ENCODE assay signal across 18 cellular contexts in the genomic region with DNA sequence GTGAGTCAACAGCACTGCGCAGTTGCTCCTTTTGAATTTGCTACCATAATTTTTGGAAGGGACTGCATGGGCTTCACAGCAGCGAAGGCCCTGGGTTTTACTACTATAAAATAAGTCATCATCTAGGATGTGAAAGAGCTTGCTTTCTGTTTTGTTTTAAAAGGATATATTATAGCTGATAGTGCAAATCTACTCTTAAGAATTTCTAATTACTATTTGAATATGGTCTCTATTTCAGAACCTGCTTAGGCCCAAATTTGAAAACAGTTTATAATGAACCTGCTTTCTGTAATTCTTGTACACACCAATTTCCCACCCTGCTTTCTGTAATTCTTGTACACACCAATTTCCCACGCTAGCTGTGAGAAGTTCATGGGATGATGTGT.
A peak's percentile ranks its signal among the peaks of the same experiment; 100 is the strongest.
DNase-seq lines count a peak whose midpoint lies in the region; ATAC-seq and TF ChIP-seq lines count a peak whose summit lies in the region.
"Had no signal": no experiment of that assay in that cellular context is flagged by ENCODE, and none has a peak within 500 bp of the region (broad histone marks: within the 10 kb centered on the region; RNA-seq: fewer than 3 reads in every experiment).

No MANE protein-coding gene starts in this region.

- H3K9ac ChIP-seq in colonic mucosa (ENCODE audit: low read depth in 2 of 2, low read length in 2 of 2): peak overlapping the region in 1 of 2 donors; percentile 3
- H3K9ac ChIP-seq: KMS-11 had no signal

- no peak overlapping the region for H2AFZ ChIP-seq in osteoblast (ENCODE audit: low read length)

- ATAC-seq in Panc1 (no peak), HG02938 (IDR thresholded peaks at IDR 0.05; ENCODE audit: unreplicated experiment) (no peak), HG03457 (IDR thresholded peaks at IDR 0.05; ENCODE audit: unreplicated experiment) (no peak), left ventricle myocardium superior (no peak)
- ATAC-seq: activated T-helper 17 cell treated with anti-CD3 and anti-CD28 coated beads, Interleukin-2, amount 50 U/mL, for 72 hours; naive thymus-derived CD8-positive, alpha-beta T cell had no signal

- DNase-seq in Panc1 (ENCODE audit: low read depth, low spot score): no peak
- no peak for DNase-seq in colonic mucosa
- DNase-seq in osteoblast (ENCODE audit: insufficient read length, low spot score, missing footprints): peak; percentile 14
- no peak for DNase-seq in MG63
- DNase-seq in left ventricle myocardium superior: no peak
- DNase-seq: activated CD8-positive, alpha-beta memory T cell treated with anti-CD3 and anti-CD28 coated beads for 24 hours; amygdala; CD4-positive, alpha-beta T cell; cortex of kidney; left colon; naive thymus-derived CD8-positive, alpha-beta T cell; NCI-H1436; NCI-H2227 treated with DMSO at 0.1 percent for 48 hours; stimulated activated CD4-positive, alpha-beta T cell treated with anti-CD3 and anti-CD28 coated beads, Interleukin-4, amount 100 ng/mL, for 24 hours had no signal

- POLR2A ChIA-PET in Panc1 (lab: Charles Lee): no interaction called here

- H3K4me1 ChIP-seq in Panc1 (ENCODE audit: control insufficient read depth, insufficient read depth, low read length) (peaks cover 91% of the 10 kb centered on the region), colonic mucosa (peaks cover 9% of the 10 kb centered on the region), osteoblast (ENCODE audit: insufficient read depth, low read length) (peaks cover 58% of the 10 kb centered on the region)

- peaks cover 77% of the 10 kb centered on the region for H3K79me2 ChIP-seq in osteoblast (ENCODE audit: insufficient read depth, low read length)

- TSS peak; percentile 96 for BruUV-seq in Panc1 (replicated peaks; lab: Mats Ljungman, UMichigan)

- CTCF ChIA-PET in Panc1 (lab: Charles Lee): interaction anchor here (0.6 kb wide), 1 partner anchor 18 kb away, joined by 3 read pairs; no protein-coding TSS in a partner anchor

- peak overlapping the region; percentile 2 to 42; a peak in 2 of 4 replicates for H3K4me3 ChIP-seq in Panc1 (ENCODE audit: low read depth in 2 of 2, low read length in 2 of 2)
- no peak overlapping the region for H3K4me3 ChIP-seq in colonic mucosa
- no peak overlapping the region for H3K4me3 ChIP-seq in osteoblast (ENCODE audit: insufficient read depth, low read length)
- no peak overlapping the region for H3K4me3 ChIP-seq in MG63

- no peaks in the 10 kb centered on the region for H4K20me1 ChIP-seq in osteoblast (ENCODE audit: insufficient read depth, low read length)

- H3K36me3 ChIP-seq in Panc1 (ENCODE audit: control insufficient read depth, insufficient read depth, low read length): no peaks in the 10 kb centered on the region
- H3K36me3 ChIP-seq in colonic mucosa: no peaks in the 10 kb centered on the region
- no peaks in the 10 kb centered on the region for H3K36me3 ChIP-seq in osteoblast (ENCODE audit: insufficient read depth, low read length)
- no peaks in the 10 kb centered on the region for H3K36me3 ChIP-seq in MG63

- H3K27me3 ChIP-seq in Panc1 (ENCODE audit: control insufficient read depth, insufficient read depth, low read length) (no peaks in the 10 kb centered on the region), colonic mucosa (no peaks in the 10 kb centered on the region), osteoblast (ENCODE audit: insufficient read depth, low read length) (no peaks in the 10 kb centered on the region), MG63 (no peaks in the 10 kb centered on the region)

- TF ChIP-seq CTCF in Panc1 (IDR thresholded peaks at IDR 0.05) (no peak), colonic mucosa (IDR thresholded peaks at IDR 0.05) (no peak), osteoblast (IDR thresholded peaks at IDR 0.05; ENCODE audit: extremely low read depth, low read depth, low read length) (no peak)

- peak overlapping the region; percentile 99 for H3K27ac ChIP-seq in Panc1 (ENCODE audit: low read length)
- peak overlapping the region; percentile 79 for H3K27ac ChIP-seq in colonic mucosa
- H3K27ac ChIP-seq in osteoblast (ENCODE audit: low read depth, low read length): peak overlapping the region; percentile 98
- H3K27ac ChIP-seq: KMS-11 had no signal

- no peaks in the 10 kb centered on the region for H3K9me3 ChIP-seq in Panc1 (ENCODE audit: control insufficient read depth, insufficient read depth, low read depth, low read length)
- no peaks in the 10 kb centered on the region for H3K9me3 ChIP-seq in colonic mucosa
- no peaks in the 10 kb centered on the region for H3K9me3 ChIP-seq in osteoblast (ENCODE audit: low read depth, low read length)
- H3K9me3 ChIP-seq in MG63: no peaks in the 10 kb centered on the region

- H3K4me2 ChIP-seq in osteoblast (ENCODE audit: insufficient read depth, low read length): peak overlapping the region; percentile 31
- H3K4me2 ChIP-seq: KMS-11 had no signal

- intact Hi-C loops in Panc1 (cut with micrococcal nuclease; ENCODE audit: unreplicated experiment) (loop anchor here (5.0 kb wide), 2 partner anchors 55 to 70 kb away; no protein-coding TSS in a partner anchor), colonic mucosa (cut with DNase I) (no loop called here), left ventricle myocardium superior (cut with micrococcal nuclease) (no loop called here)

- in situ Hi-C loops in Panc1 (cut with HindIII; ENCODE audit: low pct_unique_long_range_greater_than_20kb, low sequenced_read_pairs): no loop called here

Comparison
In these comparisons a context has a peak if more than half of its experiments do, and no peak if none do; other contexts are left out.
1. H3K4me3 ChIP-seq: peak in Panc1 (2 of 2); none in colonic mucosa (single experiment), osteoblast (single experiment) and MG63 (single experiment).
2. Peak in every context shown above with its lines, with median percentiles within 50 percentile points of each other: H3K27ac ChIP-seq.